Comparison of ENCODE assay signal across 10 cellular contexts in the genomic region with DNA sequence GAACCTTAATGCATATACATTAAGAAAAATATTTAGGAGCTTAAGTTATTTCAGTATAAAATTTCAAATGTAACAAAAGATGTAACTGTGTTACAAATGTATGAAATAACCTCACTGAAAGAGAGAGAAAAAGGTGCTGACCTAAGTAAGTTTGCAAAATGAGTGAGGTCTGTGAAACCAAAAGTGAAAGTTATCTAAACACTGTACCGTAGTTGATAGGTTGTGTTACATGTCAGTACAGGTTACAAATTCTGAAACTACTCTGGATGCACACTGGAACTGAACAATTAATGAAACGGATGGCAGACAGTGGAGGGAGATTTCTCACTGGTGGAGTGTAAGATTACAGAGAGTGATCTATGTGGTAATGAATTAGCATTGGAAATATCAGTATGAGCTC.
DNase-seq lines count a peak whose midpoint lies in the region; ATAC-seq, FAIRE-seq and TF ChIP-seq lines count a peak whose summit lies in the region.
"Had no signal": no experiment of that assay in that cellular context is flagged by ENCODE, and none has a peak within 500 bp of the region (broad histone marks: within the 10 kb centered on the region; RNA-seq: fewer than 3 reads in every experiment).

No MANE protein-coding gene starts in this region.

- intact Hi-C loops in natural killer cell (cut with micrococcal nuclease), result no loop called here

- no peaks in the 10 kb centered on the region for H3K27me3 Mint-ChIP-seq in natural killer cell (ENCODE audit: low read depth in 2 of 2)

- H3K4me3 ChIP-seq in bronchial epithelial cell (ENCODE audit: low read depth, low read length), result no peak overlapping the region

- peaks cover 8% of the 10 kb centered on the region for H3K36me3 Mint-ChIP-seq in natural killer cell

- no peak overlapping the region for H3K4me3 Mint-ChIP-seq in natural killer cell

- TF ChIP-seq CTCF in bronchial epithelial cell (IDR thresholded peaks at IDR 0.05; ENCODE audit: insufficient read depth, low read length, severe bottlenecking) (no peak), natural killer cell (IDR thresholded peaks at IDR 0.05) (no peak)

- no peak for FAIRE-seq in bronchial epithelial cell (lab: Jason Lieb, UNC)

- peaks cover 14 to 18% of the 10 kb centered on the region in 2 donors for H3K9me3 Mint-ChIP-seq in natural killer cell

- peak; percentile 59 for ATAC-seq in GM19468 (IDR thresholded peaks at IDR 0.05; ENCODE audit: extremely low read depth, unreplicated experiment)
- peak; percentile 86 for ATAC-seq in HG03354 (IDR thresholded peaks at IDR 0.05; ENCODE audit: poor library complexity, severe bottlenecking, unreplicated experiment)
- ATAC-seq in natural killer cell, result no peak

- DNase-seq in ACHN, result peak; percentile 49
- peak; percentile 69 for DNase-seq in bronchial epithelial cell (ENCODE audit: low read depth)
- DNase-seq in natural killer cell, result no peak
- no peak for DNase-seq in NCI-H748 treated with DMSO at 0.1 percent for 48 hours (lab: John Stamatoyannopoulos, UW)
- DNase-seq in SKM-1 treated with dmso at 0.1 percent for 144 hours (lab: John Stamatoyannopoulos, UW; ENCODE audit: unreplicated experiment), result no peak
- DNase-seq in NCI-H226, result no peak
- DNase-seq: activated CD8-positive, alpha-beta memory T cell treated with anti-CD3 and anti-CD28 coated beads, Interleukin-2, amount 50 U/mL, for 4 hours; NCI-H1417 treated with DMSO at 0.1 percent for 48 hours had no signal

- no peaks in the 10 kb centered on the region for H3K4me1 Mint-ChIP-seq in natural killer cell

- in situ Hi-C loops in ACHN (cut with HindIII; ENCODE audit: low pct_ligation_motif_present, low pct_unique_long_range_greater_than_20kb, low sequenced_read_pairs), result no loop called here

- no peak overlapping the region for H3K27ac Mint-ChIP-seq in natural killer cell

- no peaks in the 10 kb centered on the region for H3K36me3 ChIP-seq in bronchial epithelial cell (ENCODE audit: control insufficient read depth, insufficient read depth, low read length)

- no peaks in the 10 kb centered on the region for H3K27me3 ChIP-seq in bronchial epithelial cell (ENCODE audit: control insufficient read depth, insufficient read depth, low read length)

Comparison
In these comparisons a context has a peak if more than half of its experiments do, and no peak if none do; other contexts are left out.
1. DNase-seq: peak in ACHN (single experiment) and bronchial epithelial cell (single experiment); none in natural killer cell (single experiment), NCI-H748 treated with DMSO at 0.1 percent for 48 hours (single experiment), SKM-1 treated with dmso at 0.1 percent for 144 hours (single experiment) and NCI-H226 (single experiment).
2. ATAC-seq: peak in GM19468 (single experiment) and HG03354 (single experiment); none in natural killer cell (0 of 3).